In genomic region chr11:95165638-95166037, GRCh38 we compare ENCODE assay signal across 34 cellular contexts.
"Had no signal": no experiment of that assay in that cellular context is flagged by ENCODE, and none has a peak within 500 bp of the region (broad histone marks: within the 10 kb centered on the region; RNA-seq: fewer than 3 reads in every experiment).

No MANE protein-coding gene starts in this region.

- H3K4me3 ChIP-seq: adrenal gland, body of pancreas, breast epithelium, MG63, Peyer's patch had no signal

- H3K27ac Mint-ChIP-seq: activated CD8-positive, alpha-beta memory T cell treated with anti-CD3 and anti-CD28 coated beads, Interleukin-2, amount 10 ng/mL, durations not matched to agents 7 days and 5 days; activated naive CD4-positive, alpha-beta T cell treated with anti-CD3 and anti-CD28 coated beads, Interleukin-2, amount 50 U/mL, for 72 hours; activated T-cell treated with anti-CD3 and anti-CD28 coated beads, Interleukin-2, amount 50 U/mL, for 72 hours; activated T-helper 17 cell treated with anti-CD3 and anti-CD28 coated beads, Interleukin-2, amount 50 U/mL, for 72 hours had no signal

- H3K27me3 Mint-ChIP-seq: activated CD8-positive, alpha-beta memory T cell treated with anti-CD3 and anti-CD28 coated beads, Interleukin-2, amount 10 ng/mL, durations not matched to agents 7 days and 5 days; activated T-helper 17 cell treated with anti-CD3 and anti-CD28 coated beads, Interleukin-2, amount 50 U/mL, for 72 hours; T-cell had no signal

- FAIRE-seq: astrocyte had no signal

- ATAC-seq: activated CD8-positive, alpha-beta memory T cell treated with anti-CD3 and anti-CD28 coated beads, Interleukin-2, amount 10 ng/mL, durations not matched to agents 7 days and 5 days; activated T-helper 17 cell treated with anti-CD3 and anti-CD28 coated beads, Interleukin-2, amount 50 U/mL, for 72 hours; body of pancreas; Right ventricle myocardium inferior; SK-N-SH treated with all-trans-retinoic acid at 6 μM for 48 hours; T-cell had no signal

- H3K4me1 Mint-ChIP-seq: activated T-helper 17 cell treated with anti-CD3 and anti-CD28 coated beads, Interleukin-2, amount 50 U/mL, for 72 hours had no signal

- H3K27me3 ChIP-seq: adrenal gland, body of pancreas, breast epithelium, Peyer's patch had no signal

- H3K9me3 Mint-ChIP-seq: activated T-cell treated with anti-CD3 and anti-CD28 coated beads, Interleukin-2, amount 50 U/mL, for 72 hours; activated T-helper 17 cell treated with anti-CD3 and anti-CD28 coated beads, Interleukin-2, amount 50 U/mL, for 72 hours; T-cell had no signal

- H3K36me3 Mint-ChIP-seq: activated CD8-positive, alpha-beta memory T cell treated with anti-CD3 and anti-CD28 coated beads, Interleukin-2, amount 10 ng/mL, durations not matched to agents 7 days and 5 days had no signal

- DNase-seq: activated CD4-positive, alpha-beta T cell treated with anti-CD3 and anti-CD28 coated beads for 48 hours; activated CD4-positive, CD25-positive, alpha-beta regulatory T cell; activated CD8-positive, alpha-beta memory T cell treated with anti-CD3 and anti-CD28 coated beads for 24 hours; activated CD8-positive, alpha-beta memory T cell treated with anti-CD3 and anti-CD28 coated beads, Interleukin-2, amount 10 ng/mL, durations not matched to agents 7 days and 5 days; activated CD8-positive, alpha-beta memory T cell treated with anti-CD3 and anti-CD28 coated beads, Interleukin-2, amount 50 U/mL, for 48 hours; activated effector memory CD4-positive, alpha-beta T cell treated with anti-CD3 and anti-CD28 coated beads, Interleukin-2, amount 50 U/mL, for 16 hours; activated naive CD4-positive, alpha-beta T cell treated with Interleukin-2 at 50 U/mL for 16 hours; activated T-cell treated with anti-CD3 and anti-CD28 coated beads, Interleukin-2, amount 50 U/mL, for 72 hours; adrenal gland; body of pancreas; caudate nucleus; cerebellar nuclear complex; Kasumi-1; MG63; NCI-H1048; NCI-H1105 treated with DMSO at 0.1 percent for 48 hours; NCI-H1436; NCI-H1694; NCI-H1930; NCI-H2081 treated with DMSO at 0.1 percent for 48 hours; NCI-H345; NCI-H524 treated with DMSO at 0.1 percent for 48 hours; Peyer's patch; SIG-M5; T-cell; T-helper 2 cell; T-helper 9 cell; WERI-Rb-1 had no signal

- H3K4me3 Mint-ChIP-seq: activated CD8-positive, alpha-beta memory T cell treated with anti-CD3 and anti-CD28 coated beads, Interleukin-2, amount 10 ng/mL, durations not matched to agents 7 days and 5 days; activated T-cell treated with anti-CD3 and anti-CD28 coated beads, Interleukin-2, amount 50 U/mL, for 72 hours; activated T-helper 17 cell treated with anti-CD3 and anti-CD28 coated beads, Interleukin-2, amount 50 U/mL, for 72 hours; T-cell had no signal

- H3K36me3 ChIP-seq: adrenal gland, breast epithelium, MG63, Peyer's patch, WERI-Rb-1 had no signal
